Comparison of ENCODE assay signal across 18 cellular contexts in genomic region chr6:18247002-18247401, GRCh38.
"Had no signal": no experiment of that assay in that cellular context is flagged by ENCODE, and none has a peak within 500 bp of the region (broad histone marks: within the 10 kb centered on the region; RNA-seq: fewer than 3 reads in every experiment).

No MANE protein-coding gene starts in this region.

- H3K9me3 ChIP-seq: esophagus squamous epithelium had no signal

- H3K27me3 Mint-ChIP-seq: activated CD4-positive, alpha-beta T cell treated with anti-CD3 and anti-CD28 coated beads, Interleukin-2, amount 10 ng/mL, durations not matched to agents 24 days and 14 days; activated naive CD8-positive, alpha-beta T cell treated with anti-CD3 and anti-CD28 coated beads, Interleukin-2, amount 50 U/mL, for 24 hours; central memory CD8-positive, alpha-beta T cell had no signal

- DNase-seq: activated CD8-positive, alpha-beta memory T cell treated with anti-CD3 and anti-CD28 coated beads, Interleukin-2, amount 50 U/mL, for 4 hours; activated naive CD4-positive, alpha-beta T cell treated with anti-CD3 and anti-CD28 coated beads for 36 hours; activated naive CD8-positive, alpha-beta T cell treated with anti-CD3 and anti-CD28 coated beads, Interleukin-2, amount 50 U/mL, for 24 hours; activated T-cell treated with anti-CD3 and anti-CD28 coated beads, Interleukin-2, amount 50 U/mL, for 4 hours; anterior cingulate cortex; effector CD8-positive, alpha-beta T cell; esophagus squamous epithelium; midbrain; occipital lobe; retina; stimulated activated CD4-positive, alpha-beta T cell treated with anti-CD3 and anti-CD28 coated beads, Interleukin-12 subunit alpha, Interleukin-12 subunit beta, amount 100 ng/mL, for 4 hours; stimulated activated CD4-positive, alpha-beta T cell treated with anti-CD3 and anti-CD28 coated beads, Interleukin-1b, Interleukin-23, amount 100 ng/mL, for 48 hours; stimulated activated CD8-positive, alpha-beta memory T cell treated with anti-CD3 and anti-CD28 coated beads, Interleukin-4, amount 100 ng/mL, for 48 hours; stimulated activated naive CD4-positive, alpha-beta T cell had no signal

- ATAC-seq: activated naive CD8-positive, alpha-beta T cell treated with anti-CD3 and anti-CD28 coated beads, Interleukin-2, amount 50 U/mL, for 24 hours; activated T-cell treated with anti-CD3 and anti-CD28 coated beads, Interleukin-2, amount 50 U/mL, for 4 hours had no signal

- H3K9me3 Mint-ChIP-seq: activated naive CD4-positive, alpha-beta T cell treated with anti-CD3 and anti-CD28 coated beads for 36 hours; central memory CD8-positive, alpha-beta T cell had no signal

- H3K4me3 ChIP-seq: esophagus squamous epithelium, lung had no signal

- H3K4me3 Mint-ChIP-seq: activated CD4-positive, alpha-beta T cell treated with anti-CD3 and anti-CD28 coated beads, Interleukin-2, amount 10 ng/mL, durations not matched to agents 24 days and 14 days; activated naive CD4-positive, alpha-beta T cell treated with anti-CD3 and anti-CD28 coated beads for 36 hours; activated naive CD8-positive, alpha-beta T cell treated with anti-CD3 and anti-CD28 coated beads, Interleukin-2, amount 50 U/mL, for 24 hours; activated T-cell treated with anti-CD3 and anti-CD28 coated beads, Interleukin-2, amount 50 U/mL, for 4 hours; central memory CD8-positive, alpha-beta T cell had no signal

- FAIRE-seq: endothelial cell of umbilical vein had no signal

- H3K27me3 ChIP-seq: esophagus squamous epithelium had no signal

- H3K27ac Mint-ChIP-seq: activated CD4-positive, alpha-beta T cell treated with anti-CD3 and anti-CD28 coated beads, Interleukin-2, amount 10 ng/mL, durations not matched to agents 24 days and 14 days; activated naive CD4-positive, alpha-beta T cell treated with anti-CD3 and anti-CD28 coated beads for 36 hours; activated naive CD8-positive, alpha-beta T cell treated with anti-CD3 and anti-CD28 coated beads, Interleukin-2, amount 50 U/mL, for 24 hours had no signal
